ENCODE assay signal across 14 cellular contexts in the genomic region with DNA sequence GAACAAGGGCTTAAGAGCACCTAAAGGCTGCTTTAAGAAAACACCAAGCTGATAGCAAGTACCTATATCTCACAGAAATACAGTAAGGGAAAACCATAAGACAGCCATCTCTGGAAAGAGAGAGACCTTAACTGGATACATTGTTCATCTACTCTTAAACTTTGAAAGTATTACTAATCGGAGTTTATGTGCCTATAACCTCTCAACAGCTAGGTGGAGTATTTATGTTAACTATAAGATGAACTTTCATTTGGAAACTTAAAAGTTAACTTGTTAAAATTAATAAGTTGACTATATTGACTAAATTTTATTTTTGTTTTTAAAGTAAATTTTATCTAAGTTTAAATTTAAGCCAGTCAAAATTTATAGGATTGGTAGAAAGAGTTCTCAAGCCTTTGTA.
"Had no signal": no experiment of that assay in that cellular context is flagged by ENCODE, and none has a peak within 500 bp of the region (broad histone marks: within the 10 kb centered on the region; RNA-seq: fewer than 3 reads in every experiment).

No MANE protein-coding gene starts in this region.

- H3K27me3 ChIP-seq: breast epithelium, gastrocnemius medialis, heart right ventricle, neural progenitor cell, transverse colon had no signal

- H3K9me3 ChIP-seq: breast epithelium, gastrocnemius medialis, heart right ventricle, transverse colon had no signal

- H3K27ac ChIP-seq: breast epithelium, gastrocnemius medialis, neural progenitor cell, parathyroid adenoma, skin epidermis, transverse colon had no signal

- H3K4me3 ChIP-seq: breast epithelium, gastrocnemius medialis, heart right ventricle, neural progenitor cell, skin epidermis, transverse colon had no signal

- ATAC-seq: activated CD4-positive, alpha-beta T cell treated with anti-CD3 and anti-CD28 coated beads for 36 hours; activated T-cell treated with anti-CD3 and anti-CD28 coated beads, Interleukin-2, amount 50 U/mL, for 72 hours; gastrocnemius medialis; heart right ventricle; stimulated activated effector memory CD8-positive, alpha-beta T cell treated with anti-CD3 and anti-CD28 coated beads, Interleukin-12 subunit alpha, Interleukin-12 subunit beta, amount 100 ng/mL, for 72 hours had no signal

- H3K4me1 ChIP-seq: gastrocnemius medialis, neural progenitor cell, parathyroid adenoma had no signal

- DNase-seq: activated CD4-positive, alpha-beta memory T cell treated with anti-CD3 and anti-CD28 coated beads, Interleukin-2, amount 10 ng/mL, durations not matched to agents 7 days and 5 days; activated CD4-positive, alpha-beta T cell treated with anti-CD3 and anti-CD28 coated beads for 36 hours; activated naive CD8-positive, alpha-beta T cell treated with anti-CD3 and anti-CD28 coated beads, Interleukin-2, amount 10 ng/mL, durations not matched to agents 7 days and 5 days; activated T-cell treated with anti-CD3 and anti-CD28 coated beads, Interleukin-2, amount 50 U/mL, for 72 hours; anterior cingulate cortex; gastrocnemius medialis; heart right ventricle; transverse colon had no signal

- FAIRE-seq: endothelial cell of umbilical vein had no signal

- H3K36me3 ChIP-seq: breast epithelium, gastrocnemius medialis, heart right ventricle, transverse colon had no signal
